13 cellular contexts compared by ENCODE assay signal in the genomic region with DNA sequence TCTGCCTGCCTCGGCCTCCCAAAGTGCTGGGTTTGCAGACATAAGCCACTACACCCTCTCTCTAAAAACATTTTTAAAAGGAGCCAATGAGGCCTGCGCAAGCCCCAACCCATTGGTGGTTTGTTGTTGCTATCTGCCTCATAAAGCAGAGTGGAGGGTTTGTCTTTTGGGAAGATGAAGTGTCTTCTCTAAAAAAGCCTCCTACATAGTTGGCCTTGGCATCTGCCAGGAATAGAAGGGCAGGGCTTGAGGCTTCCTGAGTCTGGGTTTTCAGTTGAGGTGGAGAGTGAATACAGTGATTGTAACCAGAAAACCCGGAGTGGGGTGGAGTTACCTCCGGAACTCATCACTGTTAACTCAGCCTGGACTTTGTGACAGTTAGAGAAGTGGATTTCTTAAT. TPM values are rescaled to one million over a fixed set of nuclear protein-coding genes. Genes with fewer than 3 reads are reported as not detected.
DNase-seq lines count a peak whose midpoint lies in the region; ATAC-seq and TF ChIP-seq lines count a peak whose summit lies in the region.
"Had no signal": no experiment of that assay in that cellular context is flagged by ENCODE, and none has a peak within 500 bp of the region (broad histone marks: within the 10 kb centered on the region; RNA-seq: fewer than 3 reads in every experiment).

No MANE protein-coding gene starts in this region.

- H4K20me1 ChIP-seq in OCI-LY1 (ENCODE audit: insufficient read depth, low read length) = no peaks in the 10 kb centered on the region

- H3K27ac ChIP-seq in OCI-LY1 (ENCODE audit: low read depth, low read length, poor library complexity, severe bottlenecking) (peak overlapping the region; percentile 92), upper lobe of left lung (no peak overlapping the region)
- H3K27ac ChIP-seq: A549 had no signal

- TF ChIP-seq CTCF in OCI-LY1 (IDR thresholded peaks at IDR 0.05; ENCODE audit: low read length) (no peak), upper lobe of left lung (IDR thresholded peaks at IDR 0.05) (no peak)

- H3K9ac ChIP-seq in OCI-LY1 (ENCODE audit: low read length) = no peak overlapping the region

- no peak for TF ChIP-seq POLR2A in upper lobe of left lung (IDR thresholded peaks at IDR 0.05)

- H3K4me1 ChIP-seq in OCI-LY1 (ENCODE audit: insufficient read depth, low read length, severe bottlenecking) = peaks cover 48% of the 10 kb centered on the region
- peaks cover 4 to 7% (median 5%) of the 10 kb centered on the region in 4 donors for H3K4me1 ChIP-seq in upper lobe of left lung

- H3K36me3 ChIP-seq in OCI-LY1 (ENCODE audit: insufficient read depth, low read length) (no peaks in the 10 kb centered on the region), upper lobe of left lung (no peaks in the 10 kb centered on the region)

- no peak overlapping the region for H3K4me3 ChIP-seq in OCI-LY1 (ENCODE audit: low read depth, low read length, poor library complexity, severe bottlenecking)
- H3K4me3 ChIP-seq in upper lobe of left lung = no peak overlapping the region
- H3K4me3 ChIP-seq: A549, K562 had no signal

- DNase-seq in COLO829 (ENCODE audit: low spot score) (peak; percentile 26), myocyte (ENCODE audit: low read depth) (peak; percentile 69), T1000 (lab: John Stamatoyannopoulos, UW) (no peak), upper lobe of left lung (no peak), DMS53 treated with DMSO at 0.1 percent for 48 hours (lab: John Stamatoyannopoulos, UW; ENCODE audit: unreplicated experiment) (no peak)
- DNase-seq: CD8-positive, alpha-beta memory T cell; DMS79; EL; HCEC 1CT; HFFc6 had no signal

- H3F3A ChIP-seq in OCI-LY1 (ENCODE audit: insufficient read depth, low read length) = no peaks in the 10 kb centered on the region

- no peaks in the 10 kb centered on the region for H3K9me3 ChIP-seq in OCI-LY1 (ENCODE audit: low read length)
- H3K9me3 ChIP-seq in upper lobe of left lung = no peaks in the 10 kb centered on the region
- H3K9me3 ChIP-seq: A549 had no signal

- no peak overlapping the region for H3K4me2 ChIP-seq in OCI-LY1 (ENCODE audit: low read length)
- H3K4me2 ChIP-seq: A549 had no signal

- no peak for TF ChIP-seq EP300 in upper lobe of left lung (IDR thresholded peaks at IDR 0.05)

- H3K9me2 ChIP-seq in OCI-LY1 (ENCODE audit: low read depth, low read length) = no peaks in the 10 kb centered on the region

- H3K27me3 ChIP-seq in OCI-LY1 (ENCODE audit: insufficient read depth, low read length) (no peaks in the 10 kb centered on the region), upper lobe of left lung (no peaks in the 10 kb centered on the region)

- 87 to 95% methylated on average over 4 of the region's 4 CpGs for WGBS in upper lobe of left lung, 2 donors

- no peaks in the 10 kb centered on the region for H3K79me2 ChIP-seq in OCI-LY1 (ENCODE audit: insufficient read depth, low read length)

- no peak overlapping the region for H2AFZ ChIP-seq in OCI-LY1 (ENCODE audit: low read length)

- no peak for ATAC-seq in upper lobe of left lung (ENCODE audit: low FRiP score in 2 of 2)
- ATAC-seq: A549, K562 had no signal

RNA-seq across cellular contexts. Expression of gene STARD7, which starts 5.9 kb away (rescaled TPM):
- total RNA-seq in myocyte = 178 and 248 TPM in 2 replicates
- 73.1 TPM for polyA plus RNA-seq in myocyte (2012)
- total RNA-seq in upper lobe of left lung = 100 to 1,000 TPM in 4 of 6 donors, 10 to 100 TPM in 2; 76.4 to 226 (median 166) TPM

RNA-seq across cellular contexts. Expression of gene TMEM127, which starts 51.2 kb away (rescaled TPM):
- total RNA-seq in myocyte (38.9 and 45.2 TPM in 2 replicates), upper lobe of left lung (10 to 100 TPM; 21.0 to 75.8 (median 44.8) TPM)
- 58.4 TPM for polyA plus RNA-seq in myocyte (2012)

RNA-seq across cellular contexts. Expression of gene CIAO1, which starts 51.5 kb away (rescaled TPM):
- total RNA-seq in myocyte = 101 and 125 TPM in 2 replicates
- 66.6 TPM for polyA plus RNA-seq in myocyte (2012)
- 100 to 1,000 TPM in 3 of 6 donors, 10 to 100 TPM in 3; 69.0 to 169 (median 91.0) TPM for total RNA-seq in upper lobe of left lung

Comparison
In these comparisons a context has a peak if more than half of its experiments do, and no peak if none do; other contexts are left out.
1. DNase-seq: peak in COLO829 (single experiment) and myocyte (single experiment); none in T1000 (single experiment), upper lobe of left lung (0 of 2) and DMS53 treated with DMSO at 0.1 percent for 48 hours (single experiment).